24 cellular contexts compared by ENCODE assay signal in genomic region chr2:120499784-120500495, GRCh38.
DNase-seq lines count a peak whose midpoint lies in the region; ATAC-seq, FAIRE-seq and TF ChIP-seq lines count a peak whose summit lies in the region.
"Had no signal": no experiment of that assay in that cellular context is flagged by ENCODE, and none has a peak within 500 bp of the region (broad histone marks: within the 10 kb centered on the region; RNA-seq: fewer than 3 reads in every experiment).

No MANE protein-coding gene starts in this region.

- H2BK20ac ChIP-seq in H1 (ENCODE audit: low read length) = no peak overlapping the region

- H4K8ac ChIP-seq in H1 (ENCODE audit: extremely low read depth, insufficient read depth, low read length) = no peak overlapping the region
- no peak overlapping the region for H4K8ac ChIP-seq in mesenchymal stem cell (ENCODE audit: low read length)

- no peak overlapping the region for H3K56ac ChIP-seq in H1 (replicated peaks; ENCODE audit: insufficient read length, low read depth, low read length)

- H3K4me2 ChIP-seq in H1 (ENCODE audit: insufficient read depth in 1 of 2, low read depth in 2 of 2, low read length in 2 of 2) = no peak overlapping the region
- H3K4me2 ChIP-seq in mesenchymal stem cell (ENCODE audit: low read length, poor library complexity, severe bottlenecking) = no peak overlapping the region

- FAIRE-seq in H1 (lab: Jason Lieb, UNC) = no peak

- peaks cover 0 to 7% (median 5%) of the 10 kb centered on the region in 4 experiments; a peak in 4 of 7 replicates for H3K27me3 ChIP-seq in H1 (replicated peaks in 1 of 4; ENCODE audit: control insufficient read depth in 3 of 4, extremely low read depth in 1 of 4, insufficient read depth in 3 of 4, low read length in 3 of 4)
- peaks cover 27 to 28% of the 10 kb centered on the region in 2 experiments for H3K27me3 ChIP-seq in mesenchymal stem cell (ENCODE audit: control insufficient read depth in 1 of 2, insufficient read depth in 1 of 2, low read length in 2 of 2)
- H3K27me3 ChIP-seq: body of pancreas, left lung, ovary, sigmoid colon had no signal

- no peaks in the 10 kb centered on the region for H3K79me1 ChIP-seq in H1 (ENCODE audit: low read depth, low read length)
- H3K79me1 ChIP-seq in mesenchymal stem cell (replicated peaks; ENCODE audit: low read length, poor library complexity, severe bottlenecking) = no peaks in the 10 kb centered on the region

- H3K27ac ChIP-seq in H1 (ENCODE audit: low read depth, low read length) (no peak overlapping the region), mesenchymal stem cell (ENCODE audit: low read length, poor library complexity, severe bottlenecking) (no peak overlapping the region)
- H3K27ac ChIP-seq: body of pancreas, heart right ventricle, left lung, ovary, sigmoid colon, thoracic aorta had no signal

- no peak for TF ChIP-seq EP300 in H1 (IDR thresholded peaks at IDR 0.05; ENCODE audit: borderline replicate concordance in 1 of 2, low read depth in 2 of 2, low read length in 2 of 2)

- no peak overlapping the region for H2BK120ac ChIP-seq in H1 (replicated peaks; ENCODE audit: low read depth, low read length)
- no peak overlapping the region for H2BK120ac ChIP-seq in mesenchymal stem cell (ENCODE audit: low read depth, low read length)

- H3K4me1 ChIP-seq in H1 (replicated peaks in 1 of 4; ENCODE audit: control insufficient read depth in 3 of 4, insufficient read depth in 4 of 4, low read length in 3 of 4) (no peaks in the 10 kb centered on the region; a peak in 1 of 7 replicates), mesenchymal stem cell (ENCODE audit: control insufficient read depth, insufficient read depth, low read depth, low read length) (peaks cover 4% of the 10 kb centered on the region)
- H3K4me1 ChIP-seq: body of pancreas, left lung, sigmoid colon had no signal

- no peak for ATAC-seq in HG03571 (IDR thresholded peaks at IDR 0.05; ENCODE audit: unreplicated experiment)
- ATAC-seq: body of pancreas; heart right ventricle; left lung; stimulated activated naive CD8-positive, alpha-beta T cell treated with anti-CD3 and anti-CD28 coated beads, Interleukin-15, Interleukin-2, amounts not matched to agents 100 U/mL and 50 U/mL, for 24 hours had no signal

- TF ChIP-seq POLR2A in H1 (IDR thresholded peaks at IDR 0.05; ENCODE audit: control extremely low read depth in 1 of 2, low read depth in 2 of 2, low read length in 2 of 2) = no peak

- 0 out of 2 replicates have a peak overlapping the region, but pooled peaks have one; percentile 5 for H2BK15ac ChIP-seq in H1 (ENCODE audit: low read length)
- no peak overlapping the region for H2BK15ac ChIP-seq in mesenchymal stem cell (ENCODE audit: low read depth, poor library complexity, severe bottlenecking)

- no peak overlapping the region for H3K18ac ChIP-seq in H1 (ENCODE audit: extremely low read depth, low read length)
- no peak overlapping the region for H3K18ac ChIP-seq in mesenchymal stem cell (ENCODE audit: low read depth in 1 of 2, low read length in 2 of 2)

- H3K4ac ChIP-seq in H1 (replicated peaks; ENCODE audit: insufficient read length, low read depth, low read length) (no peak overlapping the region), mesenchymal stem cell (ENCODE audit: low read depth in 1 of 2, low read length in 2 of 2) (no peak overlapping the region)

- H3K9me3 ChIP-seq in H1 (ENCODE audit: insufficient read depth in 2 of 2, low read depth in 1 of 2, low read length in 1 of 2) (no peaks in the 10 kb centered on the region), mesenchymal stem cell (ENCODE audit: control insufficient read depth, low read length) (no peaks in the 10 kb centered on the region)
- H3K9me3 ChIP-seq: body of pancreas, heart right ventricle, left lung, ovary, sigmoid colon, thoracic aorta had no signal

- no peaks in the 10 kb centered on the region for H3K36me3 ChIP-seq in H1 (ENCODE audit: control insufficient read depth in 2 of 4, insufficient read depth in 4 of 4, low read length in 3 of 4)
- H3K36me3 ChIP-seq in mesenchymal stem cell (ENCODE audit: control insufficient read depth in 1 of 2, insufficient read depth in 2 of 2, low read depth in 1 of 2, low read length in 2 of 2) = no peaks in the 10 kb centered on the region
- H3K36me3 ChIP-seq: heart right ventricle, left lung, ovary, sigmoid colon, thoracic aorta had no signal

- H3K23ac ChIP-seq in H1 (ENCODE audit: insufficient read length) (no peak overlapping the region), mesenchymal stem cell (ENCODE audit: low read length in 2 of 2) (no peak overlapping the region)

- H2BK5ac ChIP-seq in H1 (ENCODE audit: low read depth, low read length) (no peak overlapping the region), mesenchymal stem cell (ENCODE audit: low read depth, low read length, poor library complexity, severe bottlenecking) (no peak overlapping the region)

- WGBS in H1 (ENCODE audit: extremely low coverage in 1 of 2, insufficient coverage in 1 of 2, insufficient read length in 1 of 2, insufficient replicate concordance in 2 of 2, low coverage in 1 of 2, low lambda C conversion rate in 2 of 2, missing lambda C conversion rate in 1 of 2), 2 experiments = 91% methylated on average over 13 of the region's 13 CpGs; no CpG with 5 or more reads in 1 of the 2 experiments
- WGBS in mesenchymal stem cell = 81% methylated on average over 13 of the region's 13 CpGs

- H3K23me2 ChIP-seq in H1 (ENCODE audit: low read depth, low read length) = no peaks in the 10 kb centered on the region

- POLR2A ChIA-PET in H1 (lab: Charles Lee; ENCODE audit: partially characterized antibody) = interaction anchor here (1.1 kb wide), 1 partner anchor 11 kb away, joined by 3 read pairs; no protein-coding TSS in a partner anchor

- H3K4me3 ChIP-seq in H1 (ENCODE audit: extremely low read depth in 1 of 4, insufficient read depth in 2 of 4, low read depth in 3 of 4, low read length in 4 of 4) = no peak overlapping the region
- no peak overlapping the region for H3K4me3 ChIP-seq in mesenchymal stem cell (ENCODE audit: insufficient read depth in 1 of 2, low read depth in 1 of 2, low read length in 2 of 2)
- H3K4me3 ChIP-seq: body of pancreas, heart right ventricle, left lung, ovary, sigmoid colon, thoracic aorta had no signal

- CTCF ChIA-PET in H1 (lab: Charles Lee; ENCODE audit: partially characterized antibody) = interaction anchor here (0.7 to 2.5 kb wide), 6 partner anchors 12 to 572 kb away, joined by 3 to 7 read pairs (median 3); no protein-coding TSS in a partner anchor

- peak; percentile 59 for DNase-seq in Daoy (ENCODE audit: low read depth)
- peak; percentile 71 for DNase-seq in HT1080 (ENCODE audit: low read depth)
- no peak for DNase-seq in H1 (ENCODE audit: low read depth in 1 of 2, low spot score in 2 of 2)
- peak; percentile 18 for DNase-seq in renal cortical epithelial cell (ENCODE audit: low read depth)
- DNase-seq in NCI-H2081 (lab: John Stamatoyannopoulos, UW) = no peak
- no peak for DNase-seq in mesenchymal stem cell
- DNase-seq: activated B cell treated with CpG ODN at 0.5 μM for 24 hours; activated CD4-positive, alpha-beta memory T cell treated with anti-CD3 and anti-CD28 coated beads for 36 hours; activated effector memory CD4-positive, alpha-beta T cell treated with anti-CD3 and anti-CD28 coated beads, Interleukin-2, amount 50 U/mL, for 16 hours; body of pancreas; CD4-positive, alpha-beta memory T cell; heart right ventricle; KG1; NCI-H1694; NCI-H2171 treated with DMSO at 0.1 percent for 48 hours; NCI-H524 treated with DMSO at 0.1 percent for 48 hours; ovary; sigmoid colon; stimulated activated CD4-positive, alpha-beta T cell treated with anti-CD3 and anti-CD28 coated beads, Interleukin-15, amount 100 ng/mL, for 24 hours; stimulated activated naive CD8-positive, alpha-beta T cell treated with anti-CD3 and anti-CD28 coated beads, Interleukin-15, Interleukin-2, amounts not matched to agents 100 U/mL and 50 U/mL, for 24 hours; T-helper 9 cell had no signal

- H4K20me1 ChIP-seq in H1 (replicated peaks in 1 of 2; ENCODE audit: control insufficient read depth in 1 of 2, insufficient read depth in 2 of 2, low read length in 2 of 2) = peaks cover 0 to 3% of the 10 kb centered on the region in 2 experiments

- no peak for TF ChIP-seq CTCF in H1 (IDR thresholded peaks at IDR 0.05; ENCODE audit: control extremely low read depth in 1 of 3, insufficient read depth in 1 of 3, low read depth in 1 of 3, low read length in 3 of 3)

- H4K91ac ChIP-seq in H1 (replicated peaks; ENCODE audit: insufficient read length, low read length) = no peak overlapping the region
- H4K91ac ChIP-seq in mesenchymal stem cell (ENCODE audit: low read length) = no peak overlapping the region

- H3K14ac ChIP-seq in H1 (ENCODE audit: insufficient read length) = no peak overlapping the region
- no peak overlapping the region for H3K14ac ChIP-seq in mesenchymal stem cell (ENCODE audit: low read length in 2 of 2)

- H2AK5ac ChIP-seq in H1 (ENCODE audit: low read depth, low read length) = no peak overlapping the region
- H2AK5ac ChIP-seq in mesenchymal stem cell (ENCODE audit: low read length, severe bottlenecking) = no peak overlapping the region

- no peak overlapping the region for H2AFZ ChIP-seq in H1 (ENCODE audit: low read length)
- H2AFZ ChIP-seq in mesenchymal stem cell (ENCODE audit: low read depth, low read length) = no peak overlapping the region

- no peak overlapping the region for H4K5ac ChIP-seq in H1 (ENCODE audit: insufficient read length, low read depth, low read length)

- H3K9ac ChIP-seq in H1 (replicated peaks in 1 of 4; ENCODE audit: extremely low read depth in 1 of 4, low read depth in 3 of 4, low read length in 3 of 4) = no peak overlapping the region; a peak in 1 of 7 replicates
- no peak overlapping the region for H3K9ac ChIP-seq in mesenchymal stem cell (ENCODE audit: low read length)

- no peak for TF ChIP-seq RAD21 in H1 (IDR thresholded peaks at IDR 0.05 in 1 of 2, conservative IDR thresholded peaks at IDR 0.05 in 1 of 2; ENCODE audit: low read depth in 2 of 2, low read length in 2 of 2)

- H2BK12ac ChIP-seq in H1 (ENCODE audit: low read depth, low read length) (no peak overlapping the region), mesenchymal stem cell (ENCODE audit: low read length in 2 of 2) (no peak overlapping the region)

- H3K79me2 ChIP-seq in H1 (ENCODE audit: control insufficient read depth in 1 of 2, insufficient read depth in 2 of 2, low read length in 2 of 2) = no peaks in the 10 kb centered on the region

TF ChIP-seq in H1, 55 proteins besides CTCF, POLR2A, EP300 and RAD21 (continues in another document):
- no peak for TF ChIP-seq SIN3A (conservative IDR thresholded peaks at IDR 0.05 in 1 of 2, IDR thresholded peaks at IDR 0.05 in 1 of 2; ENCODE audit: low read depth in 1 of 2, low read length in 2 of 2)
- no peak for TF ChIP-seq KDM1A (IDR thresholded peaks at IDR 0.05; ENCODE audit: borderline replicate concordance, low read length)
- TF ChIP-seq MAX (IDR thresholded peaks at IDR 0.05) = no peak
- no peak for TF ChIP-seq ASH2L (IDR thresholded peaks at IDR 0.05; ENCODE audit: low read length)
- no peak for TF ChIP-seq YY1 (IDR thresholded peaks at IDR 0.05; ENCODE audit: low read depth, low read length)
- no peak for TF ChIP-seq TCF12 (IDR thresholded peaks at IDR 0.05; ENCODE audit: low read depth, low read length)
- no peak for TF ChIP-seq SUZ12 (IDR thresholded peaks at IDR 0.05; ENCODE audit: low read length)

Comparison
In these comparisons a context has a peak if more than half of its experiments do, and no peak if none do; other contexts are left out.
1. DNase-seq: peak in Daoy (single experiment), HT1080 (single experiment) and renal cortical epithelial cell (single experiment); none in H1 (0 of 2), NCI-H2081 (0 of 2) and mesenchymal stem cell (single experiment).